8 cellular contexts compared by ENCODE assay signal in the genomic region with DNA sequence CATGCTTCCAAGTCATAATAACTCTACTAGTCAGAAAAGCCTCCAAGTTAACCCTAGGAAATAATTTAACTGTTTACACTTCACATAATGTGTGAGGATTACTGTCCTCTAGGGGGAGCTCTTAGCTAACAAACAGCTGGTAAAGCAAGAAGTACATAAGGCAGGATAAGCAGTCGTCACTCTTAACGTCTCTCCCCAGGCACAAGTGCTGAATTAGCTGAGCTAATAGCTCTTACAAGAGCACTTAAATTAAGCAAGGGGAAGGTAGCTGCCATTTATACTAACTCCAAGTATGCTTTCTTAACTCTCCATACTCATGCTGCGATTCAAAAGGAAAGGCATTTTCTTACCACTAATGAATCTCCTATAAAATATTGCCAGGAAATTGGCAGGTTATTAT.
A peak's percentile ranks its signal among the peaks of the same experiment; 100 is the strongest.
DNase-seq lines count a peak whose midpoint lies in the region; ATAC-seq, FAIRE-seq and TF ChIP-seq lines count a peak whose summit lies in the region.

No MANE protein-coding gene starts in this region.

- no peak for DNase-seq in D721Med (ENCODE audit: insufficient read length, low spot score)
- peak; percentile 41 for DNase-seq in HFF-Myc (ENCODE audit: extremely low read depth, low read depth)
- peak; percentile 55 for DNase-seq in NCI-H510A treated with DMSO at 0.1 percent for 48 hours (lab: John Stamatoyannopoulos, UW)
- DNase-seq in ascending aorta (ENCODE audit: low spot score in 2 of 2): no peak
- peak; percentile 49 for DNase-seq in kidney glomerular epithelial cell (lab: John Stamatoyannopoulos, UW)
- DNase-seq in uterus: no peak

- H3K36me3 ChIP-seq in ascending aorta (no peaks in the 10 kb centered on the region), uterus (no peaks in the 10 kb centered on the region)

- H3K4me1 ChIP-seq in ascending aorta: no peaks in the 10 kb centered on the region
- no peaks in the 10 kb centered on the region for H3K4me1 ChIP-seq in uterus

- no peak overlapping the region for H3K27ac ChIP-seq in ascending aorta
- H3K27ac ChIP-seq in uterus: no peak overlapping the region

- peak; percentile 86 for FAIRE-seq in D721Med (lab: Jason Lieb, UNC)

- H3K27me3 ChIP-seq in ascending aorta: no peaks in the 10 kb centered on the region
- H3K27me3 ChIP-seq in uterus: no peaks in the 10 kb centered on the region

- ATAC-seq in HG03139 (IDR thresholded peaks at IDR 0.05; ENCODE audit: unreplicated experiment) (no peak), GM18858 (IDR thresholded peaks at IDR 0.05; ENCODE audit: unreplicated experiment) (no peak)

- H3K4me3 ChIP-seq in HFF-Myc (replicated peaks; ENCODE audit: low read depth, low read length) (no peak overlapping the region), ascending aorta (no peak overlapping the region), uterus (no peak overlapping the region)

- no peak for TF ChIP-seq POLR2A in uterus (IDR thresholded peaks at IDR 0.05)

- intact Hi-C loops in ascending aorta (cut with DNase I): loop anchor here (10.0 kb wide), 1 partner anchor 388 kb away; no protein-coding TSS in a partner anchor
- intact Hi-C loops in uterus (cut with DNase I; ENCODE audit: low total_unique reads): no loop called here

- no peaks in the 10 kb centered on the region for H3K9me3 ChIP-seq in ascending aorta
- H3K9me3 ChIP-seq in uterus: no peaks in the 10 kb centered on the region

- TF ChIP-seq CTCF in D721Med (IDR thresholded peaks at IDR 0.05; ENCODE audit: insufficient read depth, missing control alignments): peak; percentile 85
- TF ChIP-seq CTCF in HFF-Myc (IDR thresholded peaks at IDR 0.05; ENCODE audit: low read depth, low read length, missing control alignments): peak; percentile 65
- peak; percentile 36 to 57 (median 55) for TF ChIP-seq CTCF in ascending aorta (IDR thresholded peaks at IDR 0.05)
- peak in 3 of 4 experiments; percentile 23 to 56 (median 44) for TF ChIP-seq CTCF in uterus (IDR thresholded peaks at IDR 0.05)

Comparison
In these comparisons a context has a peak if more than half of its experiments do, and no peak if none do; other contexts are left out.
1. DNase-seq: peak in HFF-Myc (single experiment), NCI-H510A treated with DMSO at 0.1 percent for 48 hours (single experiment) and kidney glomerular epithelial cell (single experiment); none in D721Med (single experiment), ascending aorta (0 of 2) and uterus (0 of 2).
2. Peak in every context shown above with its lines, with median percentiles within 50 percentile points of each other: CTCF ChIP-seq.